8 cellular contexts compared by ENCODE assay signal in genomic region chr20:47854687-47855212, GRCh38.
DNase-seq lines count a peak whose midpoint lies in the region; ATAC-seq and TF ChIP-seq lines count a peak whose summit lies in the region.

No MANE protein-coding gene starts in this region.

- peaks cover 0 to 12% (median 0%) of the 10 kb centered on the region in 11 donors for H3K9me3 ChIP-seq in heart right ventricle

- no peak overlapping the region for H3K27ac ChIP-seq in heart right ventricle

- DNase-seq in heart right ventricle: no peak
- DNase-seq in left cardiac atrium: no peak
- DNase-seq in NCI-H69 (lab: John Stamatoyannopoulos, UW): peak; percentile 51
- DNase-seq in erythroblast (lab: John Stamatoyannopoulos, UW): peak; percentile 11 to 44
- DNase-seq in foreskin melanocyte: no peak
- DNase-seq in central memory CD4-positive, alpha-beta T cell: no peak

- H3K36me3 ChIP-seq in heart right ventricle: no peaks in the 10 kb centered on the region

- no peak for TF ChIP-seq POLR2A in erythroblast (IDR thresholded peaks at IDR 0.05; ENCODE audit: low read length)

- peaks cover 0 to 5% (median 0%) of the 10 kb centered on the region in 7 donors for H3K27me3 ChIP-seq in heart right ventricle

- intact Hi-C loops in heart right ventricle (cut with DNase I): no loop called here
- intact Hi-C loops in left cardiac atrium (cut with DNase I): no loop called here

- peaks cover 0 to 25% (median 9%) of the 10 kb centered on the region in 9 donors for H3K4me1 ChIP-seq in heart right ventricle

- TF ChIP-seq CTCF in heart right ventricle (IDR thresholded peaks at IDR 0.05): peak in 6 of 9 donors; percentile 20 to 43 (median 26)

- no peak overlapping the region for H3K4me3 ChIP-seq in heart right ventricle

- ATAC-seq in heart right ventricle: no peak
- no peak for ATAC-seq in left cardiac atrium
- ATAC-seq in HG03095 (IDR thresholded peaks at IDR 0.05; ENCODE audit: unreplicated experiment): no peak
- ATAC-seq in GM19035 (IDR thresholded peaks at IDR 0.05; ENCODE audit: unreplicated experiment): no peak

- WGBS in heart right ventricle, 2 donors: 66 to 68% methylated on average over 10 of the region's 10 CpGs

Comparison
In these comparisons a context has a peak if more than half of its experiments do, and no peak if none do; other contexts are left out.
1. DNase-seq: peak in NCI-H69 (single experiment) and erythroblast (2 of 2); none in heart right ventricle (0 of 2), left cardiac atrium (single experiment), foreskin melanocyte (single experiment) and central memory CD4-positive, alpha-beta T cell (single experiment).